Comparison of ENCODE assay signal across 26 cellular contexts in the genomic region with DNA sequence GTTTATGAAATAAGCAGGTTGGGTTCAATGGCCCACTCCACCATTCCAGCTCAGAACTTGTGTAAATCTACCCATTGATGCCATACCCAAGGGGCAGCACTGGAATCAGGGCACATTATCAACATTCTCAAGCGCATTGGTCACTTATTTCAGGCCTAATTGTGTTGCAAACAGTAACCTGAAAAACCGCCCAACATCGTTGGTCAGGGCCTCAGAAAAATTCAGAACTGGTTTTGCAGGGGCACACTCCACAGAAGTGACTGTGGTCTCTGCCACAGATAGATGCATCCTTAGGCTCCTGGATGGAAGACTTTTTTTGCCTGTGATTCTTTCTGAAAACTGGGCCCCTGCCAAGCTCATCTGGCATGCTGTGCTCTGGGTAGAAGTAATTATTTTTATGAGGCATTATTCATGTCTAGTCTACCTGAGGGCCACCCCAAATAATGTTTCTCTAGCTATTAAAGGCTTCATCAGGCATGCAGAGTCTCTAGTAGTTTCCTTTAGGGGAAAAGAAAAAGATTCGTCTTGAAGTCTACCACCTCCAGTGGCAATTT. TPM values are rescaled to one million over a fixed set of nuclear protein-coding genes. Genes with fewer than 3 reads are reported as not detected.
DNase-seq lines count a peak whose midpoint lies in the region; ATAC-seq and TF ChIP-seq lines count a peak whose summit lies in the region.
"Had no signal": no experiment of that assay in that cellular context is flagged by ENCODE, and none has a peak within 500 bp of the region (broad histone marks: within the 10 kb centered on the region; RNA-seq: fewer than 3 reads in every experiment).

No MANE protein-coding gene starts in this region.

- H3K27ac ChIP-seq in VCaP = peak overlapping the region; percentile 59
- H3K27ac ChIP-seq: BLaER1 had no signal

- H3K36me3 Mint-ChIP-seq in activated naive CD4-positive, alpha-beta T cell treated with anti-CD3 and anti-CD28 coated beads, Interleukin-2, amount 50 U/mL, for 72 hours = no peaks in the 10 kb centered on the region

- no peak for TF ChIP-seq CTCF in VCaP (conservative IDR thresholded peaks at IDR 0.05)

- no peaks in the 10 kb centered on the region for H3K9me3 Mint-ChIP-seq in activated naive CD4-positive, alpha-beta T cell treated with anti-CD3 and anti-CD28 coated beads, Interleukin-2, amount 50 U/mL, for 72 hours
- H3K9me3 Mint-ChIP-seq: CD4-positive, alpha-beta T cell had no signal

- ATAC-seq in HG03159 (IDR thresholded peaks at IDR 0.05; ENCODE audit: unreplicated experiment) = no peak
- no peak for ATAC-seq in activated naive CD4-positive, alpha-beta T cell treated with anti-CD3 and anti-CD28 coated beads, Interleukin-2, amount 50 U/mL, for 72 hours
- ATAC-seq: GM12878, K562, Panc1, Right ventricle myocardium inferior, T-helper 17 cell had no signal

- no peak overlapping the region for H3K27ac Mint-ChIP-seq in activated naive CD4-positive, alpha-beta T cell treated with anti-CD3 and anti-CD28 coated beads, Interleukin-2, amount 50 U/mL, for 72 hours
- H3K27ac Mint-ChIP-seq: CD4-positive, alpha-beta T cell; T-helper 17 cell had no signal

- peak; percentile 28 for DNase-seq in COR-L47 (lab: John Stamatoyannopoulos, UW)
- peak; percentile 70 for DNase-seq in DMS79 treated with DMSO at 0.1 percent for 48 hours (lab: John Stamatoyannopoulos, UW)
- DNase-seq in NCI-H1105 treated with DMSO at 0.1 percent for 48 hours (lab: John Stamatoyannopoulos, UW) = peak; percentile 56
- DNase-seq in amniotic stem cell (lab: John Stamatoyannopoulos, UW) = no peak
- no peak for DNase-seq in activated naive CD4-positive, alpha-beta T cell treated with anti-CD3 and anti-CD28 coated beads, Interleukin-2, amount 50 U/mL, for 72 hours (ENCODE audit: low spot score in 2 of 2)
- no peak for DNase-seq in activated T-cell treated with anti-CD3 and anti-CD28 coated beads, Interleukin-2, amount 50 U/mL, for 48 hours
- DNase-seq: ACHN; Caco-2; CD4-positive, alpha-beta T cell; NCI-H1092; NCI-H146; NCI-H2029; NCI-H446; NCI-H526; NK-92 treated with Interleukin-12 subunit alpha and Interleukin-12 subunit beta, amount 100 ng/mL, for 24 hours; SW 1271; T-helper 17 cell had no signal

RNA-seq across cellular contexts. Expression of a gene that starts 21.7 kb away (rescaled TPM):
- total RNA-seq in activated naive CD4-positive, alpha-beta T cell treated with anti-CD3 and anti-CD28 coated beads, Interleukin-2, amount 50 U/mL, for 72 hours = not detected
- total RNA-seq: Caco-2; CD4-positive, alpha-beta T cell; GM12878; K562; LHCN-M2; Right ventricle myocardium inferior; SK-MEL-5; T-helper 17 cell had no signal

Comparison
In these comparisons a context has a peak if more than half of its experiments do, and no peak if none do; other contexts are left out.
1. DNase-seq: peak in COR-L47 (single experiment), DMS79 treated with DMSO at 0.1 percent for 48 hours (single experiment) and NCI-H1105 treated with DMSO at 0.1 percent for 48 hours (single experiment); none in amniotic stem cell (single experiment), activated naive CD4-positive, alpha-beta T cell treated with anti-CD3 and anti-CD28 coated beads, Interleukin-2, amount 50 U/mL, for 72 hours (0 of 2) and activated T-cell treated with anti-CD3 and anti-CD28 coated beads, Interleukin-2, amount 50 U/mL, for 48 hours (0 of 2).